Comparison of ENCODE assay signal across 28 cellular contexts in the genomic region with DNA sequence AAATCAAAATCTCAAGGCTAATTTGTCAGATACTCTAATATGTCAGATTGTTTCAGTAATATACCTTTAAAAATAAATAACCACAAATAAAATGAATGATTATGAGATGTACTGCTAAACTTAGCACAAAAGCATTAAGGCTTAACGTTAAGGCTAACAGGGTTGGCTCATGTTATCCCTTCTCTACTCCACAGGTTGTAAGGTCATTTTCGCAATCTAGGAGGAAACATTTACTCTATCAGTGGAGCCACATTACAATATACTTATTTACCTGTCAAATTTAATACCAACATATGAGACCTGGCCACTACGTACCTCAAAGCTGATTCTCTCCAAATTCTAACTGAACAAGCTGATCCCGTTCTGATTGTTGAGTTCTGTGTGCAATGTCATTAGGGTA.
"Had no signal": no experiment of that assay in that cellular context is flagged by ENCODE, and none has a peak within 500 bp of the region (broad histone marks: within the 10 kb centered on the region; RNA-seq: fewer than 3 reads in every experiment).

No MANE protein-coding gene starts in this region.

- H3K4me3 ChIP-seq: colonic mucosa, esophagus squamous epithelium, gastrocnemius medialis, hepatocyte, left lung, lower lobe of right lung, mucosa of descending colon had no signal

- H3K27me3 ChIP-seq: colonic mucosa, esophagus squamous epithelium, gastrocnemius medialis, hepatocyte, left lung had no signal

- H3K36me3 ChIP-seq: colonic mucosa, esophagus squamous epithelium, gastrocnemius medialis, left lung, lower lobe of right lung had no signal

- H3K27ac ChIP-seq: colonic mucosa, epithelial cell of prostate, esophagus squamous epithelium, hepatocyte, left lung, lower lobe of right lung had no signal

- H3K79me2 ChIP-seq: hepatocyte had no signal

- ATAC-seq: effector memory CD8-positive, alpha-beta T cell; esophagus mucosa; left colon; left lung; lower lobe of right lung; mucosa of descending colon; naive thymus-derived CD8-positive, alpha-beta T cell had no signal

- H2AFZ ChIP-seq: hepatocyte had no signal

- H3K9me3 ChIP-seq: colonic mucosa, esophagus squamous epithelium, gastrocnemius medialis, left lung, lower lobe of right lung, mucosa of descending colon had no signal

- FAIRE-seq: endometrium, kidney had no signal

- H3K4me1 ChIP-seq: colonic mucosa, esophagus squamous epithelium, left lung, lower lobe of right lung had no signal

- H3K4me2 ChIP-seq: hepatocyte had no signal

- DNase-seq: colonic mucosa; cortex of kidney; effector CD8-positive, alpha-beta T cell; effector memory CD8-positive, alpha-beta T cell; endodermal cell; erythroblast; esophagus squamous epithelium; foreskin fibroblast; foreskin melanocyte; gastrocnemius medialis; glutamatergic neuron; head of caudate nucleus; hypothalamus; immature natural killer cell; islet precursor cell; kidney; kidney glomerular epithelial cell; left colon; left lung; lower lobe of right lung; mesenchymal stem cell; mucosa of descending colon; naive B cell; naive thymus-derived CD8-positive, alpha-beta T cell had no signal
